ENCODE assay signal across 18 cellular contexts in genomic region chr9:128152133-128152780, GRCh38. TPM values are rescaled to one million over a fixed set of nuclear protein-coding genes. Genes with fewer than 3 reads are reported as not detected.
DNase-seq lines count a peak whose midpoint lies in the region; ATAC-seq, FAIRE-seq and TF ChIP-seq lines count a peak whose summit lies in the region.
"Had no signal": no experiment of that assay in that cellular context is flagged by ENCODE, and none has a peak within 500 bp of the region (broad histone marks: within the 10 kb centered on the region; RNA-seq: fewer than 3 reads in every experiment).

No MANE protein-coding gene starts in this region.

- H3K23me2 ChIP-seq in H1 (ENCODE audit: low read depth, low read length) = no peaks in the 10 kb centered on the region

- no peak overlapping the region for H2AFZ ChIP-seq in H1 (ENCODE audit: low read length)

- no peak for TF ChIP-seq POLR2A in H1 (IDR thresholded peaks at IDR 0.05; ENCODE audit: control extremely low read depth in 1 of 2, low read depth in 2 of 2, low read length in 2 of 2)

- H2BK12ac ChIP-seq in H1 (ENCODE audit: low read depth, low read length) = peak overlapping the region; percentile 28; the same call in 1 of the 2 replicates

- H3K27me3 ChIP-seq in left ventricle myocardium inferior (ENCODE audit: low read depth) (no peaks in the 10 kb centered on the region), H1 (replicated peaks in 1 of 4; ENCODE audit: control insufficient read depth in 3 of 4, extremely low read depth in 1 of 4, insufficient read depth in 3 of 4, low read length in 3 of 4) (no peaks in the 10 kb centered on the region; a peak in 2 of 7 replicates)

- no peak overlapping the region for H2BK20ac ChIP-seq in H1 (ENCODE audit: low read length)

- no peaks in the 10 kb centered on the region for H4K20me1 ChIP-seq in H1 (replicated peaks in 1 of 2; ENCODE audit: control insufficient read depth in 1 of 2, insufficient read depth in 2 of 2, low read length in 2 of 2)

- H3K23ac ChIP-seq in H1 (ENCODE audit: insufficient read length) = no peak overlapping the region

- H4K5ac ChIP-seq in H1 (ENCODE audit: insufficient read length, low read depth, low read length) = no peak overlapping the region

- H3K4me1 Mint-ChIP-seq in neural crest cell = peaks cover 6% of the 10 kb centered on the region
- H3K4me1 Mint-ChIP-seq in mesothelial cell of epicardium = peaks cover 19% of the 10 kb centered on the region

- CTCF ChIA-PET in H1 (lab: Charles Lee; ENCODE audit: partially characterized antibody) = interaction anchor here (0.7 to 6.1 kb wide), 5 partner anchors 9 to 102 kb away, joined by 3 to 74 read pairs (median 9); partner anchors contain the start of gene PTGES2

- DNase-seq in left cardiac atrium (peak; percentile 12), left ventricle myocardium inferior (no peak), H1 (ENCODE audit: low read depth in 1 of 2, low spot score in 2 of 2) (no peak), neural crest cell (ENCODE audit: low read depth, low spot score) (no peak), NCI-H226 (no peak), mesothelial cell of epicardium (ENCODE audit: low spot score in 2 of 2, unreplicated experiment in 2 of 2) (no peak)
- no peak for DNase-seq in activated CD8-positive, alpha-beta memory T cell treated with anti-CD3 and anti-CD28 coated beads, Interleukin-2, amount 50 U/mL, for 4 hours
- DNase-seq: GF-D8, HCEC 1CT, NCI-H1417 treated with DMSO at 0.1 percent for 48 hours, NCI-H2029, NCI-H2171, NCI-H748 treated with DMSO at 0.1 percent for 48 hours had no signal

- no peaks in the 10 kb centered on the region for H3K36me3 Mint-ChIP-seq in neural crest cell (ENCODE audit: low read depth)
- H3K36me3 Mint-ChIP-seq in mesothelial cell of epicardium = no peaks in the 10 kb centered on the region

- WGBS in H1 (ENCODE audit: extremely low coverage in 1 of 2, insufficient coverage in 1 of 2, insufficient read length in 1 of 2, insufficient replicate concordance in 2 of 2, low coverage in 1 of 2, low lambda C conversion rate in 2 of 2, missing lambda C conversion rate in 1 of 2), 2 experiments = 88% methylated on average over 9 of the region's 11 CpGs; no CpG with 5 or more reads in 1 of the 2 experiments

- no peaks in the 10 kb centered on the region for H3K27me3 Mint-ChIP-seq in neural crest cell (ENCODE audit: low read depth)
- H3K27me3 Mint-ChIP-seq in mesothelial cell of epicardium (ENCODE audit: low read depth) = no peaks in the 10 kb centered on the region

- no peak overlapping the region for H2BK120ac ChIP-seq in H1 (replicated peaks; ENCODE audit: low read depth, low read length)

- no peak overlapping the region for H3K56ac ChIP-seq in H1 (replicated peaks; ENCODE audit: insufficient read length, low read depth, low read length)

- H2BK15ac ChIP-seq in H1 (ENCODE audit: low read length) = no peak overlapping the region

- intact Hi-C loops in left cardiac atrium (cut with DNase I) (no loop called here), left ventricle myocardium inferior (cut with micrococcal nuclease) (no loop called here)

- H4K8ac ChIP-seq in H1 (ENCODE audit: extremely low read depth, insufficient read depth, low read length) = no peak overlapping the region; the same call in 1 of the 2 replicates

- H3K9me3 ChIP-seq in left ventricle myocardium inferior (replicated peaks) (no peaks in the 10 kb centered on the region), H1 (ENCODE audit: insufficient read depth in 2 of 2, low read depth in 1 of 2, low read length in 1 of 2) (no peaks in the 10 kb centered on the region)

- TF ChIP-seq CTCF in left ventricle myocardium inferior (IDR thresholded peaks at IDR 0.05; ENCODE audit: borderline replicate concordance) (no peak), H1 (IDR thresholded peaks at IDR 0.05; ENCODE audit: control extremely low read depth in 1 of 3, insufficient read depth in 1 of 3, low read depth in 1 of 3, low read length in 3 of 3) (no peak), neural crest cell (conservative IDR thresholded peaks at IDR 0.05) (no peak), mesothelial cell of epicardium (IDR thresholded peaks at IDR 0.05; ENCODE audit: unreplicated experiment) (no peak)

- H3K27ac ChIP-seq in left ventricle myocardium inferior (replicated peaks) = no peak overlapping the region
- no peak overlapping the region for H3K27ac ChIP-seq in H1 (ENCODE audit: low read depth, low read length)
- H3K27ac ChIP-seq: C4-2B, HL-60 had no signal

- H3K4me2 ChIP-seq in H1 (ENCODE audit: insufficient read depth in 1 of 2, low read depth in 2 of 2, low read length in 2 of 2) = no peak overlapping the region

- H3K4me1 ChIP-seq in left ventricle myocardium inferior = peaks cover 27% of the 10 kb centered on the region
- H3K4me1 ChIP-seq in H1 (replicated peaks in 1 of 4; ENCODE audit: control insufficient read depth in 3 of 4, insufficient read depth in 4 of 4, low read length in 3 of 4) = peaks cover 0 to 8% (median 3%) of the 10 kb centered on the region in 4 experiments; a peak in 5 of 7 replicates

- no peak overlapping the region for H3K9ac ChIP-seq in H1 (replicated peaks in 1 of 4; ENCODE audit: extremely low read depth in 1 of 4, low read depth in 3 of 4, low read length in 3 of 4)

- no peak for TF ChIP-seq EP300 in H1 (IDR thresholded peaks at IDR 0.05; ENCODE audit: borderline replicate concordance in 1 of 2, low read depth in 2 of 2, low read length in 2 of 2)

- no peak overlapping the region for H3K18ac ChIP-seq in H1 (ENCODE audit: extremely low read depth, low read length)

- H3K4me3 ChIP-seq in left ventricle myocardium inferior (no peak overlapping the region), H1 (ENCODE audit: extremely low read depth in 1 of 4, insufficient read depth in 2 of 4, low read depth in 3 of 4, low read length in 4 of 4) (no peak overlapping the region)

- H2BK5ac ChIP-seq in H1 (ENCODE audit: low read depth, low read length) = no peak overlapping the region

- no peak overlapping the region for H2AK5ac ChIP-seq in H1 (ENCODE audit: low read depth, low read length)

- TF ChIP-seq RAD21 in H1 (IDR thresholded peaks at IDR 0.05 in 1 of 2, conservative IDR thresholded peaks at IDR 0.05 in 1 of 2; ENCODE audit: low read depth in 2 of 2, low read length in 2 of 2) = no peak

- no peak for ATAC-seq in left cardiac atrium

- H3K36me3 ChIP-seq in left ventricle myocardium inferior (no peaks in the 10 kb centered on the region), H1 (ENCODE audit: control insufficient read depth in 2 of 4, insufficient read depth in 4 of 4, low read length in 3 of 4) (no peaks in the 10 kb centered on the region)

- H3K79me1 ChIP-seq in H1 (ENCODE audit: low read depth, low read length) = no peaks in the 10 kb centered on the region

- H3K4me3 Mint-ChIP-seq in neural crest cell (no peak overlapping the region), mesothelial cell of epicardium (no peak overlapping the region)

- no peak overlapping the region for H4K91ac ChIP-seq in H1 (replicated peaks; ENCODE audit: insufficient read length, low read length)

- H3K14ac ChIP-seq in H1 (ENCODE audit: insufficient read length) = no peak overlapping the region

- no peak for FAIRE-seq in H1 (lab: Jason Lieb, UNC)
- FAIRE-seq: A204.1 had no signal

- H3K79me2 ChIP-seq in H1 (ENCODE audit: control insufficient read depth in 1 of 2, insufficient read depth in 2 of 2, low read length in 2 of 2) = no peaks in the 10 kb centered on the region

- H3K27ac Mint-ChIP-seq in neural crest cell (ENCODE audit: unreplicated experiment) = peak overlapping the region; percentile 50
- no peak overlapping the region for H3K27ac Mint-ChIP-seq in mesothelial cell of epicardium

- POLR2A ChIA-PET in H1 (lab: Charles Lee; ENCODE audit: partially characterized antibody) = interaction anchor here (2.1 kb wide), 1 partner anchor 24 kb away, joined by 7 read pairs; no protein-coding TSS in a partner anchor

- H3K9me3 Mint-ChIP-seq in neural crest cell = no peaks in the 10 kb centered on the region
- H3K9me3 Mint-ChIP-seq in mesothelial cell of epicardium = no peaks in the 10 kb centered on the region

- H3K4ac ChIP-seq in H1 (replicated peaks; ENCODE audit: insufficient read length, low read depth, low read length) = no peak overlapping the region

RNA-seq across cellular contexts. Expression of gene LCN2, which starts 3.0 kb away (rescaled TPM):
- under 1 TPM in 1 of 2 donors, not detected in 1; 0.38 TPM for total RNA-seq in left cardiac atrium
- total RNA-seq in left ventricle myocardium inferior = not detected
- total RNA-seq in H1 (2021; fragmentation: NEBNext Ultra II Directional; extraction: Animal tissue kit (Norgen Biotek cat#: 25700)) = 1.1 and 1.4 TPM in 2 replicates
- polyA plus RNA-seq in H1 (2011; rRNA removed) = 1.6 TPM in 2 replicates
- 0.93 TPM for polyA plus RNA-seq in H1 (2011; cell fraction: cytosol; rRNA removed)
- 2.2 TPM for polyA plus RNA-seq in H1 (2011; cell fraction: nucleus; rRNA removed)
- polyA plus RNA-seq in H1 (2012, experiment 1 of 2) = 0.75 to 1.4 TPM (median 1.2 TPM) in 4 replicates
- polyA plus RNA-seq in H1 (2012, experiment 2 of 2) = 0.84 TPM
- 1.1 TPM for polyA plus RNA-seq in H1 (2013, experiment 1 of 2)
- 1.4 TPM for polyA plus RNA-seq in H1 (2013, experiment 2 of 2)
- polyA minus RNA-seq in H1 (2011; rRNA and poly(A)+ RNA removed) = not detected in 2 replicates
- polyA minus RNA-seq in H1 (2011; cell fraction: cytosol; rRNA and poly(A)+ RNA removed) = not detected
- not detected for polyA minus RNA-seq in H1 (2011; cell fraction: nucleus; rRNA and poly(A)+ RNA removed)
- not detected in 2 replicates for total RNA-seq in neural crest cell
- not detected in 3 replicates for total RNA-seq in mesothelial cell of epicardium
- total RNA-seq: Daoy, NCI-H460 had no signal

RNA-seq across cellular contexts. Expression of gene BBLN, which starts 7.8 kb away (rescaled TPM):
- total RNA-seq in left cardiac atrium (10 to 100 TPM; 45.3 to 46.2 TPM), left ventricle myocardium inferior (52.5 TPM), neural crest cell (80.6 and 82.5 TPM in 2 replicates), mesothelial cell of epicardium (60.7 to 64.4 TPM (median 63.1 TPM) in 3 replicates)
- total RNA-seq in H1 (2021; fragmentation: NEBNext Ultra II Directional; extraction: Animal tissue kit (Norgen Biotek cat#: 25700)) = 63.1 and 66.4 TPM in 2 replicates
- polyA plus RNA-seq in H1 (2011; rRNA removed) = 164 and 264 TPM in 2 replicates
- 116 TPM for polyA plus RNA-seq in H1 (2011; cell fraction: cytosol; rRNA removed)
- polyA plus RNA-seq in H1 (2011; cell fraction: nucleus; rRNA removed) = 130 TPM
- polyA plus RNA-seq in H1 (2012, experiment 1 of 2) = 55.4 to 92.3 TPM (median 90.9 TPM) in 4 replicates
- 146 TPM for polyA plus RNA-seq in H1 (2012, experiment 2 of 2)
- polyA plus RNA-seq in H1 (2013, experiment 1 of 2) = 82.3 TPM
- 81.6 TPM for polyA plus RNA-seq in H1 (2013, experiment 2 of 2)
- polyA minus RNA-seq in H1 (2011; rRNA and poly(A)+ RNA removed) = 11.2 and 14.2 TPM in 2 replicates
- 40.3 TPM for polyA minus RNA-seq in H1 (2011; cell fraction: cytosol; rRNA and poly(A)+ RNA removed)
- polyA minus RNA-seq in H1 (2011; cell fraction: nucleus; rRNA and poly(A)+ RNA removed) = 35.9 TPM

RNA-seq across cellular contexts. Expression of gene PTGES2, which starts 24.7 kb away (rescaled TPM):
- total RNA-seq in left cardiac atrium (100 to 1,000 TPM; 111 to 155 TPM), left ventricle myocardium inferior (141 TPM), neural crest cell (63.2 and 72.2 TPM in 2 replicates), mesothelial cell of epicardium (70.0 to 74.8 TPM (median 72.6 TPM) in 3 replicates)
- total RNA-seq in H1 (2021; fragmentation: NEBNext Ultra II Directional; extraction: Animal tissue kit (Norgen Biotek cat#: 25700)) = 76.9 and 81.2 TPM in 2 replicates
- polyA plus RNA-seq in H1 (2011; rRNA removed) = 80.7 and 119 TPM in 2 replicates
- 104 TPM for polyA plus RNA-seq in H1 (2011; cell fraction: cytosol; rRNA removed)
- 242 TPM for polyA plus RNA-seq in H1 (2011; cell fraction: nucleus; rRNA removed)
- polyA plus RNA-seq in H1 (2012, experiment 1 of 2) = 50.2 to 79.0 TPM (median 72.3 TPM) in 4 replicates
- 60.0 TPM for polyA plus RNA-seq in H1 (2012, experiment 2 of 2)
- 52.2 TPM for polyA plus RNA-seq in H1 (2013, experiment 1 of 2)
- 49.8 TPM for polyA plus RNA-seq in H1 (2013, experiment 2 of 2)
- polyA minus RNA-seq in H1 (2011; rRNA and poly(A)+ RNA removed) = 61.8 and 72.7 TPM in 2 replicates
- 58.8 TPM for polyA minus RNA-seq in H1 (2011; cell fraction: cytosol; rRNA and poly(A)+ RNA removed)
- 65.8 TPM for polyA minus RNA-seq in H1 (2011; cell fraction: nucleus; rRNA and poly(A)+ RNA removed)

RNA-seq across cellular contexts. Expression of gene CIZ1, which starts 39.1 kb away (rescaled TPM):
- total RNA-seq in left cardiac atrium (10 to 100 TPM; 67.1 to 68.5 TPM), left ventricle myocardium inferior (74.9 TPM), neural crest cell (201 and 226 TPM in 2 replicates), mesothelial cell of epicardium (152 to 157 TPM (median 155 TPM) in 3 replicates)
- total RNA-seq in H1 (2021; fragmentation: NEBNext Ultra II Directional; extraction: Animal tissue kit (Norgen Biotek cat#: 25700)) = 103 and 107 TPM in 2 replicates
- polyA plus RNA-seq in H1 (2011; rRNA removed) = 66.0 and 87.0 TPM in 2 replicates
- 40.7 TPM for polyA plus RNA-seq in H1 (2011; cell fraction: cytosol; rRNA removed)
- 107 TPM for polyA plus RNA-seq in H1 (2011; cell fraction: nucleus; rRNA removed)
- polyA plus RNA-seq in H1 (2012, experiment 1 of 2) = 80.8 to 92.5 TPM (median 90.4 TPM) in 4 replicates
- polyA plus RNA-seq in H1 (2012, experiment 2 of 2) = 78.0 TPM
- polyA plus RNA-seq in H1 (2013, experiment 1 of 2) = 77.5 TPM
- 83.3 TPM for polyA plus RNA-seq in H1 (2013, experiment 2 of 2)
- 38.7 and 39.7 TPM in 2 replicates for polyA minus RNA-seq in H1 (2011; rRNA and poly(A)+ RNA removed)
- 51.8 TPM for polyA minus RNA-seq in H1 (2011; cell fraction: cytosol; rRNA and poly(A)+ RNA removed)
- 36.3 TPM for polyA minus RNA-seq in H1 (2011; cell fraction: nucleus; rRNA and poly(A)+ RNA removed)

RNA-seq across cellular contexts. Expression of gene DNM1, which starts 50.9 kb away (rescaled TPM):
- total RNA-seq in left cardiac atrium = 10 to 100 TPM; 11.3 to 14.0 TPM
- total RNA-seq in left ventricle myocardium inferior = 4.9 TPM
- total RNA-seq in H1 (2021; fragmentation: NEBNext Ultra II Directional; extraction: Animal tissue kit (Norgen Biotek cat#: 25700)) = 43.7 and 62.7 TPM in 2 replicates
- 34.3 and 55.4 TPM in 2 replicates for polyA plus RNA-seq in H1 (2011; rRNA removed)
- polyA plus RNA-seq in H1 (2011; cell fraction: cytosol; rRNA removed) = 38.5 TPM
- 182 TPM for polyA plus RNA-seq in H1 (2011; cell fraction: nucleus; rRNA removed)
- polyA plus RNA-seq in H1 (2012, experiment 1 of 2) = 63.2 to 75.1 TPM (median 67.5 TPM) in 4 replicates
- 27.0 TPM for polyA plus RNA-seq in H1 (2012, experiment 2 of 2)
- 35.2 TPM for polyA plus RNA-seq in H1 (2013, experiment 1 of 2)
- 29.3 TPM for polyA plus RNA-seq in H1 (2013, experiment 2 of 2)
- polyA minus RNA-seq in H1 (2011; rRNA and poly(A)+ RNA removed) = 80.1 and 86.2 TPM in 2 replicates
- 43.2 TPM for polyA minus RNA-seq in H1 (2011; cell fraction: cytosol; rRNA and poly(A)+ RNA removed)
- 108 TPM for polyA minus RNA-seq in H1 (2011; cell fraction: nucleus; rRNA and poly(A)+ RNA removed)
- total RNA-seq in neural crest cell = 84.0 and 87.2 TPM in 2 replicates
- total RNA-seq in mesothelial cell of epicardium = 86.8 to 98.6 TPM (median 89.2 TPM) in 3 replicates
